15 cellular contexts compared by ENCODE assay signal in genomic region chr2:150169230-150169629, GRCh38.
DNase-seq lines count a peak whose midpoint lies in the region; ATAC-seq, FAIRE-seq and TF ChIP-seq lines count a peak whose summit lies in the region.
"Had no signal": no experiment of that assay in that cellular context is flagged by ENCODE, and none has a peak within 500 bp of the region (broad histone marks: within the 10 kb centered on the region; RNA-seq: fewer than 3 reads in every experiment).

No MANE protein-coding gene starts in this region.

- H3K4me2 ChIP-seq in HepG2 (ENCODE audit: low read depth, low read length) = no peak overlapping the region

- TF ChIP-seq EP300 in HepG2 (IDR thresholded peaks at IDR 0.05; ENCODE audit: low read depth in 2 of 2, low read length in 2 of 2) (no peak), HepG2 (CRISPR knock-in tag; IDR thresholded peaks at IDR 0.05; ENCODE audit: borderline replicate concordance) (no peak)

- no peaks in the 10 kb centered on the region for H4K20me1 ChIP-seq in HepG2 (ENCODE audit: insufficient read depth, low read length)

- POLR2A ChIA-PET in HepG2 (lab: Yijun Ruan, JAX) = no interaction called here

- peak; percentile 53 for DNase-seq in LHCN-M2 (ENCODE audit: low read depth)
- peak; percentile 45 for DNase-seq in dedifferentiated amniotic fluid mesenchymal stem cell (ENCODE audit: extremely low spot score)
- no peak for DNase-seq in HepG2 (ENCODE audit: low spot score)
- DNase-seq in thoracic aorta (ENCODE audit: low spot score) = peak; percentile 3
- DNase-seq in NAMALWA (ENCODE audit: low spot score) = no peak
- DNase-seq in NCI-H748 treated with DMSO at 0.1 percent for 48 hours (lab: John Stamatoyannopoulos, UW) = no peak
- DNase-seq: activated CD4-positive, alpha-beta T cell treated with anti-CD3 and anti-CD28 coated beads, Interleukin-2, amount 50 U/mL, for 4 hours; Caco-2; effector CD8-positive, alpha-beta T cell; GOT3; KBM-7; naive B cell; NCI-H2081 treated with DMSO at 0.1 percent for 48 hours; T-helper 17 cell had no signal

- H3K27ac ChIP-seq in HepG2 (ENCODE audit: extremely low read length, insufficient read depth, low read length) (no peak overlapping the region), thoracic aorta (peak overlapping the region; percentile 43 to 51)

- TF ChIP-seq RAD21 in HepG2 (CRISPR knock-in tag; IDR thresholded peaks at IDR 0.05) = no peak

- TF ChIP-seq POLR2A in HepG2 (IDR thresholded peaks at IDR 0.05; ENCODE audit: insufficient read depth in 1 of 2, low read depth in 2 of 2, low read length in 2 of 2) = no peak

- H3K79me2 ChIP-seq in HepG2 (ENCODE audit: insufficient read depth, low read length) = no peaks in the 10 kb centered on the region

- no peak overlapping the region for H2AFZ ChIP-seq in HepG2 (ENCODE audit: low read length)

- no peaks in the 10 kb centered on the region for H3K27me3 ChIP-seq in HepG2 (ENCODE audit: control insufficient read depth in 1 of 2, insufficient read depth in 2 of 2, low read length in 2 of 2)
- no peaks in the 10 kb centered on the region for H3K27me3 ChIP-seq in thoracic aorta (replicated peaks; ENCODE audit: insufficient read depth)

- TF ChIP-seq CTCF in HepG2 (CRISPR knock-in tag; IDR thresholded peaks at IDR 0.05) (no peak), thoracic aorta (IDR thresholded peaks at IDR 0.05) (no peak)

- no peaks in the 10 kb centered on the region for H3K36me3 ChIP-seq in HepG2 (replicated peaks in 1 of 2; ENCODE audit: control insufficient read depth in 1 of 2, insufficient read depth in 2 of 2, low read length in 2 of 2)
- H3K36me3 ChIP-seq in thoracic aorta = no peaks in the 10 kb centered on the region

- intact Hi-C loops in HepG2 (cut with micrococcal nuclease; ENCODE audit: unreplicated experiment) = no loop called here

- H3K9ac ChIP-seq in HepG2 (ENCODE audit: insufficient read depth, low read depth, low read length) = no peak overlapping the region

- CTCF ChIA-PET in HepG2 (lab: Yijun Ruan, JAX; ENCODE audit: low intra/inter-chr PET ratio, low total read pairs) = no interaction called here

- H3K9me3 ChIP-seq in HepG2 (ENCODE audit: low read length) = peaks cover 58% of the 10 kb centered on the region
- no peaks in the 10 kb centered on the region for H3K9me3 ChIP-seq in thoracic aorta

- no TSS peak for BruUV-seq in HepG2 (replicated peaks; lab: Mats Ljungman, UMichigan)

- H3K4me3 ChIP-seq in HepG2 (replicated peaks in 1 of 3; ENCODE audit: insufficient read depth in 1 of 3, low read depth in 2 of 3, low read length in 3 of 3) = no peak overlapping the region
- no peak overlapping the region for H3K4me3 ChIP-seq in thoracic aorta

- no peaks in the 10 kb centered on the region for H3K4me1 ChIP-seq in HepG2 (ENCODE audit: insufficient read depth, low read length)
- peaks cover 30 to 49% of the 10 kb centered on the region in 2 donors for H3K4me1 ChIP-seq in thoracic aorta (ENCODE audit: control insufficient read depth in 1 of 2, low read depth in 2 of 2)

- in situ Hi-C loops in HepG2 (cut with HindIII; ENCODE audit: extremely low pct_ligation_motif_present, low pct_unique_long_range_greater_than_20kb) = no loop called here

- FAIRE-seq in HepG2 (lab: Jason Lieb, UNC) = no peak

- ATAC-seq in HepG2 (no peak), thoracic aorta (ENCODE audit: insufficient number of reproducible peaks, low FRiP score, low read depth) (peak; percentile 65), HG03159 (IDR thresholded peaks at IDR 0.05; ENCODE audit: unreplicated experiment) (no peak)
- ATAC-seq: T-helper 17 cell had no signal

TF ChIP-seq in HepG2, 621 proteins besides CTCF, POLR2A, EP300 and RAD21:
- no peak for TF ChIP-seq CENPBD1 (CRISPR knock-in tag; IDR thresholded peaks at IDR 0.05; ENCODE audit: borderline replicate concordance, low read depth)
- peak; percentile 58; the same call in 1 of the 2 replicates for TF ChIP-seq ZNF7 (CRISPR knock-in tag; IDR thresholded peaks at IDR 0.05)

Comparison
In these comparisons a context has a peak if more than half of its experiments do, and no peak if none do; other contexts are left out.
1. DNase-seq: peak in LHCN-M2 (single experiment), dedifferentiated amniotic fluid mesenchymal stem cell (single experiment) and thoracic aorta (single experiment); none in HepG2 (single experiment), NAMALWA (single experiment) and NCI-H748 treated with DMSO at 0.1 percent for 48 hours (single experiment).